In genomic region chr4:182925298-182925738, GRCh38 we compare ENCODE assay signal across 8 cellular contexts. TPM values are rescaled to one million over a fixed set of nuclear protein-coding genes. Genes with fewer than 3 reads are reported as not detected.
DNase-seq lines count a peak whose midpoint lies in the region; ATAC-seq and TF ChIP-seq lines count a peak whose summit lies in the region.

No MANE protein-coding gene starts in this region.

- ATAC-seq in GM18907 (IDR thresholded peaks at IDR 0.05; ENCODE audit: unreplicated experiment) = peak; percentile 100
- peak; percentile 92 for ATAC-seq in HG03097 (IDR thresholded peaks at IDR 0.05; ENCODE audit: low FRiP score, unreplicated experiment)
- ATAC-seq in naive B cell (ENCODE audit: low read depth in 2 of 2) = peak; percentile 100

- no peaks in the 10 kb centered on the region for H3K9me3 ChIP-seq in testis

- no peak for TF ChIP-seq POLR2A in testis (IDR thresholded peaks at IDR 0.05)

- H3K4me1 ChIP-seq in testis = no peaks in the 10 kb centered on the region

- 55 to 59% methylated on average over 9 of the region's 9 CpGs for WGBS in testis, 2 donors

- H3K27ac Mint-ChIP-seq in activated CD4-positive, alpha-beta T cell treated with anti-CD3 and anti-CD28 coated beads, Interleukin-2, amount 10 ng/mL, durations not matched to agents 24 days and 14 days = no peak overlapping the region
- H3K27ac Mint-ChIP-seq in naive B cell = no peak overlapping the region

- intact Hi-C loops in activated CD4-positive, alpha-beta T cell treated with anti-CD3 and anti-CD28 coated beads, Interleukin-2, amount 10 ng/mL, durations not matched to agents 24 days and 14 days (cut with micrococcal nuclease) = loop anchor here (1.0 to 5.0 kb wide), 2 partner anchors 447 to 1783 kb away; no protein-coding TSS in a partner anchor
- intact Hi-C loops in testis (cut with DNase I; ENCODE audit: low total_unique reads) = loop anchor here (10.0 kb wide), 1 partner anchor 329 kb away; no protein-coding TSS in a partner anchor

- H3K4me3 ChIP-seq in BJ (ENCODE audit: low read depth, low read length) = no peak overlapping the region
- no peak overlapping the region for H3K4me3 ChIP-seq in testis

- H3K36me3 Mint-ChIP-seq in activated CD4-positive, alpha-beta T cell treated with anti-CD3 and anti-CD28 coated beads, Interleukin-2, amount 10 ng/mL, durations not matched to agents 24 days and 14 days (ENCODE audit: low read depth) = no peaks in the 10 kb centered on the region
- H3K36me3 Mint-ChIP-seq in naive B cell = no peaks in the 10 kb centered on the region

- H3K9me3 Mint-ChIP-seq in activated CD4-positive, alpha-beta T cell treated with anti-CD3 and anti-CD28 coated beads, Interleukin-2, amount 10 ng/mL, durations not matched to agents 24 days and 14 days = no peaks in the 10 kb centered on the region
- no peaks in the 10 kb centered on the region for H3K9me3 Mint-ChIP-seq in naive B cell

- H3K27me3 ChIP-seq in BJ (ENCODE audit: control insufficient read depth, insufficient read depth, low read length) (no peaks in the 10 kb centered on the region), testis (no peaks in the 10 kb centered on the region)

- POLR2A ChIA-PET in BJ (lab: Charles Lee) = no interaction called here

- peaks cover 2% of the 10 kb centered on the region for H3K4me1 Mint-ChIP-seq in activated CD4-positive, alpha-beta T cell treated with anti-CD3 and anti-CD28 coated beads, Interleukin-2, amount 10 ng/mL, durations not matched to agents 24 days and 14 days
- no peaks in the 10 kb centered on the region for H3K4me1 Mint-ChIP-seq in naive B cell

- peaks cover 27% of the 10 kb centered on the region for H3K27me3 Mint-ChIP-seq in activated CD4-positive, alpha-beta T cell treated with anti-CD3 and anti-CD28 coated beads, Interleukin-2, amount 10 ng/mL, durations not matched to agents 24 days and 14 days
- H3K27me3 Mint-ChIP-seq in naive B cell = peaks cover 25 to 36% (median 35%) of the 10 kb centered on the region in 3 donors

- TF ChIP-seq CTCF in BJ (IDR thresholded peaks at IDR 0.05; ENCODE audit: insufficient read depth, low read depth, low read length) (peak; percentile 55), testis (IDR thresholded peaks at IDR 0.05) (peak; percentile 26 to 43 (median 35))

- CTCF ChIA-PET in BJ (lab: Yijun Ruan, JAX) = interaction anchor here (0.7 to 2.3 kb wide), 7 partner anchors 9 to 116 kb away, joined by 3 to 8 read pairs (median 3); no protein-coding TSS in a partner anchor

- DNase-seq in BJ (ENCODE audit: low read depth) = no peak
- DNase-seq in NCI-H460 (ENCODE audit: extremely low read depth, low read depth) = peak; percentile 85
- DNase-seq in activated CD4-positive, alpha-beta T cell treated with anti-CD3 and anti-CD28 coated beads, Interleukin-2, amount 10 ng/mL, durations not matched to agents 24 days and 14 days = peak; percentile 84
- DNase-seq in effector CD8-positive, alpha-beta T cell (lab: John Stamatoyannopoulos, UW) = peak; percentile 31
- DNase-seq in naive B cell = peak; percentile 71
- DNase-seq in testis = peak; percentile 85

- H3K27ac ChIP-seq in testis = no peak overlapping the region

- no peak overlapping the region for H3K4me3 Mint-ChIP-seq in activated CD4-positive, alpha-beta T cell treated with anti-CD3 and anti-CD28 coated beads, Interleukin-2, amount 10 ng/mL, durations not matched to agents 24 days and 14 days
- no peak overlapping the region for H3K4me3 Mint-ChIP-seq in naive B cell

- no peaks in the 10 kb centered on the region for H3K36me3 ChIP-seq in BJ (ENCODE audit: control insufficient read depth, insufficient read depth, low read length)
- no peaks in the 10 kb centered on the region for H3K36me3 ChIP-seq in testis (ENCODE audit: low read depth, missing control alignments)

RNA-seq across cellular contexts. Expression of gene DCTD, which starts 8.1 kb away (rescaled TPM):
- polyA plus RNA-seq in BJ (2011; rRNA removed) (151 and 190 TPM in 2 replicates), naive B cell (ENCODE audit: low read depth in 6 of 6) (100 to 1,000 TPM in 3 of 6 donors, 10 to 100 TPM in 3; 84.2 to 141 (median 97.0) TPM), testis (ENCODE audit: insufficient read depth, low read depth, low replicate concordance) (56.5 TPM)
- 58.0 and 61.2 TPM in 2 replicates for polyA minus RNA-seq in BJ (2011; rRNA and poly(A)+ RNA removed)
- total RNA-seq in NCI-H460 (2014; rRNA removed; shearing (Covaris generic)) = 63.9 and 69.0 TPM in 2 replicates
- polyA plus RNA-seq in NCI-H460 (2014; cell fraction: nucleus; rRNA removed) = 73.8 and 89.4 TPM in 2 replicates
- 125 and 129 TPM in 2 replicates for total RNA-seq in activated CD4-positive, alpha-beta T cell treated with anti-CD3 and anti-CD28 coated beads, Interleukin-2, amount 10 ng/mL, durations not matched to agents 24 days and 14 days
- 10 to 100 TPM; 41.8 to 45.6 TPM for total RNA-seq in testis
